In the genomic region with DNA sequence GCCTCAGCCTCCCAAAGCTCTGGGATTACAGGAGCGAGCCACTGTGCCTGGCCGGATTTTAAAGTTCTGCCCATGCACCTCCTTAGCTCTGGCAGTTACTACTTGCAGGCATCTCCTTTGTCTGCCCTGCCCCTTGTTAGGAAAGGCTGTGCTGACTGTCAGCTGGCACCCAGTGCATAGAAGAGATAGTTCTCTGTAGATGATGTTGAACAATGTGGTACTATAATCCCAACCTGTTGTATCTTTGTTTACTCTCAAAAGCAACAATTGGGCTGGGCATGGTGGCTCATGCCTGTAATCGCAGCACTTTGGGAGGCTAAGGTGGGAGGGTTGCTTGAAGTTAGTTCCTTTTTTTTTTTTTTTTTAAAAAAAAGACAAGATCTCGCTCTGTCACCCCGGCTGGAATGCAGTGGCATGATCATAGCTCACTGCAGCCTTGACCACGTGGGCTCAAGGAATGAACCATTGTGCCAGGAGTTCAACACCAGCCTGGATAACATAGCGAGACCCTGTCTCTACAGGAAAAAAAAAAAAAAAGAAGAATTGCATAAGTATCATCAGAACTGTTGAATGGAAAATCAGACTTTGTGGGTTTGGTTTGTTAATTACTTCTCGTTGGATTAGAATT, we compare ENCODE assay signal across 13 cellular contexts. TPM values are rescaled to one million over a fixed set of nuclear protein-coding genes. Genes with fewer than 3 reads are reported as not detected.
DNase-seq lines count a peak whose midpoint lies in the region; ATAC-seq and TF ChIP-seq lines count a peak whose summit lies in the region.
"Had no signal": no experiment of that assay in that cellular context is flagged by ENCODE, and none has a peak within 500 bp of the region (broad histone marks: within the 10 kb centered on the region; RNA-seq: fewer than 3 reads in every experiment).

No MANE protein-coding gene starts in this region.

- no peaks in the 10 kb centered on the region for H3K9me3 ChIP-seq in BLaER1 treated with 17β-estradiol and CSF1 and Interleukin-3, amounts not matched to agents 10 nM and 100 nM (replicated peaks in 1 of 11)
- H3K9me3 ChIP-seq in HUES6 (ENCODE audit: control insufficient read depth, insufficient read depth, low read depth, low read length) (no peaks in the 10 kb centered on the region), T-helper 17 cell (ENCODE audit: control insufficient read depth, low read length, poor library complexity, severe bottlenecking) (no peaks in the 10 kb centered on the region), mucosa of descending colon (no peaks in the 10 kb centered on the region), BE2C (no peaks in the 10 kb centered on the region)

- H3K4me1 Mint-ChIP-seq in T-helper 17 cell, result peaks cover 31% of the 10 kb centered on the region
- peaks cover 81% of the 10 kb centered on the region for H3K4me1 Mint-ChIP-seq in activated CD8-positive, alpha-beta T cell treated with anti-CD3 and anti-CD28 coated beads for 36 hours (ENCODE audit: low read depth)

- CTCF ChIA-PET in activated CD8-positive, alpha-beta T cell treated with anti-CD3 and anti-CD28 coated beads for 36 hours (lab: Charles Lee), result no interaction called here

- H3K27me3 ChIP-seq in BLaER1 treated with 17β-estradiol and CSF1 and Interleukin-3, amounts not matched to agents 10 nM and 100 nM, result no peaks in the 10 kb centered on the region
- H3K27me3 ChIP-seq in HUES6 (ENCODE audit: control insufficient read depth, insufficient read depth, low read length) (no peaks in the 10 kb centered on the region), BE2C (no peaks in the 10 kb centered on the region)
- H3K27me3 ChIP-seq: dorsolateral prefrontal cortex had no signal

- POLR2A ChIA-PET in activated CD8-positive, alpha-beta T cell treated with anti-CD3 and anti-CD28 coated beads for 36 hours (lab: Charles Lee), result no interaction called here

- TF ChIP-seq CTCF in mucosa of descending colon (IDR thresholded peaks at IDR 0.05) (no peak), BE2C (IDR thresholded peaks at IDR 0.05; ENCODE audit: low read depth, low read length) (no peak)
- no peak for TF ChIP-seq CTCF in activated CD8-positive, alpha-beta T cell treated with anti-CD3 and anti-CD28 coated beads for 36 hours (IDR thresholded peaks at IDR 0.05)

- no peak for ATAC-seq in T-helper 17 cell
- ATAC-seq in mucosa of descending colon, result peak; percentile 16
- no peak for ATAC-seq in GM21529 (IDR thresholded peaks at IDR 0.05; ENCODE audit: unreplicated experiment)
- ATAC-seq in activated CD8-positive, alpha-beta T cell treated with anti-CD3 and anti-CD28 coated beads for 36 hours, result no peak

- no peak overlapping the region for H3K9ac ChIP-seq in BLaER1 treated with 17β-estradiol and CSF1 and Interleukin-3, amounts not matched to agents 10 nM and 100 nM
- no peak overlapping the region for H3K9ac ChIP-seq in HUES6 (ENCODE audit: low read length)

- H3K27ac Mint-ChIP-seq in T-helper 17 cell, result peak overlapping the region; percentile 95
- H3K27ac Mint-ChIP-seq in activated CD8-positive, alpha-beta T cell treated with anti-CD3 and anti-CD28 coated beads for 36 hours, result no peak overlapping the region

- no peaks in the 10 kb centered on the region for H3K27me3 Mint-ChIP-seq in T-helper 17 cell
- H3K27me3 Mint-ChIP-seq in activated CD8-positive, alpha-beta T cell treated with anti-CD3 and anti-CD28 coated beads for 36 hours, result no peaks in the 10 kb centered on the region

- no peaks in the 10 kb centered on the region for H3K36me3 Mint-ChIP-seq in T-helper 17 cell (ENCODE audit: low read depth)
- peaks cover 1% of the 10 kb centered on the region for H3K36me3 Mint-ChIP-seq in activated CD8-positive, alpha-beta T cell treated with anti-CD3 and anti-CD28 coated beads for 36 hours (ENCODE audit: low read depth)

- DNase-seq in T-helper 17 cell, result no peak
- DNase-seq in mucosa of descending colon, result no peak
- no peak for DNase-seq in activated CD8-positive, alpha-beta T cell treated with anti-CD3 and anti-CD28 coated beads for 36 hours
- no peak for DNase-seq in BE2C
- no peak for DNase-seq in GOT3 (lab: John Stamatoyannopoulos, UW)
- DNase-seq: activated CD8-positive, alpha-beta memory T cell treated with anti-CD3 and anti-CD28 coated beads, Interleukin-2, amount 50 U/mL, for 4 hours; dorsolateral prefrontal cortex; foreskin melanocyte; NCI-H2081 treated with DMSO at 0.1 percent for 48 hours; stimulated activated CD4-positive, alpha-beta T cell treated with anti-CD3 and anti-CD28 coated beads, Interleukin-12 subunit alpha, Interleukin-12 subunit beta, amount 100 ng/mL, for 4 hours had no signal

- peaks cover 0 to 99% (median 26%) of the 10 kb centered on the region in 11 experiments; a peak in 11 of 22 replicates for H4K20me1 ChIP-seq in BLaER1 treated with 17β-estradiol and CSF1 and Interleukin-3, amounts not matched to agents 10 nM and 100 nM

- H3K4me3 Mint-ChIP-seq in T-helper 17 cell, result no peak overlapping the region
- no peak overlapping the region for H3K4me3 Mint-ChIP-seq in activated CD8-positive, alpha-beta T cell treated with anti-CD3 and anti-CD28 coated beads for 36 hours

- no peak overlapping the region for H3K4me3 ChIP-seq in BLaER1 treated with 17β-estradiol and CSF1 and Interleukin-3, amounts not matched to agents 10 nM and 100 nM
- H3K4me3 ChIP-seq in HUES6 (ENCODE audit: low read depth, low read length) (no peak overlapping the region), mucosa of descending colon (no peak overlapping the region), BE2C (ENCODE audit: low read depth, low read length) (no peak overlapping the region)
- H3K4me3 ChIP-seq: dorsolateral prefrontal cortex had no signal

- no peaks in the 10 kb centered on the region for H3K9me3 Mint-ChIP-seq in activated CD8-positive, alpha-beta T cell treated with anti-CD3 and anti-CD28 coated beads for 36 hours

- H3K4me2 ChIP-seq in BLaER1 treated with 17β-estradiol and CSF1 and Interleukin-3, amounts not matched to agents 10 nM and 100 nM, result peak overlapping the region; percentile 24 to 84 (median 76); a peak in 15 of 22 replicates

- no peaks in the 10 kb centered on the region for H3K36me3 ChIP-seq in BLaER1 treated with 17β-estradiol and CSF1 and Interleukin-3, amounts not matched to agents 10 nM and 100 nM
- no peaks in the 10 kb centered on the region for H3K36me3 ChIP-seq in HUES6 (ENCODE audit: control insufficient read depth, insufficient read depth, low read length)
- no peaks in the 10 kb centered on the region for H3K36me3 ChIP-seq in mucosa of descending colon (ENCODE audit: low read depth)
- H3K36me3 ChIP-seq in BE2C, result no peaks in the 10 kb centered on the region

- peaks cover 39 to 79% (median 63%) of the 10 kb centered on the region in 10 experiments for H3K4me1 ChIP-seq in BLaER1 treated with 17β-estradiol and CSF1 and Interleukin-3, amounts not matched to agents 10 nM and 100 nM
- H3K4me1 ChIP-seq in HUES6 (ENCODE audit: control insufficient read depth, insufficient read depth, low read length) (peaks cover 88% of the 10 kb centered on the region), mucosa of descending colon (ENCODE audit: low read depth) (peaks cover 74% of the 10 kb centered on the region), BE2C (no peaks in the 10 kb centered on the region)

- intact Hi-C loops in mucosa of descending colon (cut with DNase I, micrococcal nuclease), result no loop called here
- intact Hi-C loops in activated CD8-positive, alpha-beta T cell treated with anti-CD3 and anti-CD28 coated beads for 36 hours (cut with micrococcal nuclease), result no loop called here

- H3K27ac ChIP-seq in BLaER1 treated with 17β-estradiol and CSF1 and Interleukin-3, amounts not matched to agents 10 nM and 100 nM, result no peak overlapping the region
- peak overlapping the region; percentile 44; the same call in 1 of the 2 replicates for H3K27ac ChIP-seq in HUES6 (ENCODE audit: low read depth, low read length)

RNA-seq across cellular contexts. Expression of a gene that starts 30.6 kb away (rescaled TPM):
- total RNA-seq in T-helper 17 cell (10 to 100 TPM; 41.1 to 42.5 TPM), mucosa of descending colon (100 to 1,000 TPM; 256 to 555 (median 357) TPM)
- 10 to 100 TPM; 26.3 to 28.4 TPM for total RNA-seq in activated CD8-positive, alpha-beta T cell treated with anti-CD3 and anti-CD28 coated beads for 36 hours
- 20.1 TPM for polyA plus RNA-seq in BE2C (2012; ENCODE audit: insufficient read depth, insufficient read length, low read depth)

Comparison
In these comparisons a context has a peak if more than half of its experiments do, and no peak if none do; other contexts are left out.
1. RNA of a gene that starts 30.6 kb away (total RNA-seq): 256 to 555 TPM in mucosa of descending colon; 41.1 to 42.5 TPM in T-helper 17 cell and 26.3 to 28.4 TPM in activated CD8-positive, alpha-beta T cell treated with anti-CD3 and anti-CD28 coated beads for 36 hours; every median in the first group is over 4 times any median in the second.